Comparison of ENCODE assay signal across 9 cellular contexts in genomic region chr18:33579147-33579867, GRCh38. TPM values are rescaled to one million over a fixed set of nuclear protein-coding genes. Genes with fewer than 3 reads are reported as not detected.
DNase-seq lines count a peak whose midpoint lies in the region; ATAC-seq and TF ChIP-seq lines count a peak whose summit lies in the region.
"Had no signal": no experiment of that assay in that cellular context is flagged by ENCODE, and none has a peak within 500 bp of the region (broad histone marks: within the 10 kb centered on the region; RNA-seq: fewer than 3 reads in every experiment).

No MANE protein-coding gene starts in this region.

- dilution Hi-C loops in mammary epithelial cell (cut with HindIII; ENCODE audit: low sequenced_read_pairs): no loop called here

- no peak for TF ChIP-seq EP300 in tibial nerve (IDR thresholded peaks at IDR 0.05)

- CTCF ChIA-PET in mammary epithelial cell (lab: Charles Lee; ENCODE audit: low non-redundant PET): no interaction called here

- no peaks in the 10 kb centered on the region for H3K79me2 ChIP-seq in mammary epithelial cell (ENCODE audit: insufficient read depth, low read length)

- H3K4me1 ChIP-seq in mammary epithelial cell (ENCODE audit: insufficient read depth, low read length) (peaks cover 8% of the 10 kb centered on the region), tibial nerve (peaks cover 0 to 68% (median 0%) of the 10 kb centered on the region in 4 donors)

- TF ChIP-seq CTCF in mammary epithelial cell (conservative IDR thresholded peaks at IDR 0.05 in 1 of 2, IDR thresholded peaks at IDR 0.05 in 1 of 2; ENCODE audit: extremely low read depth in 1 of 2, insufficient read depth in 1 of 2, low read depth in 1 of 2, low read length in 2 of 2) (no peak), tibial nerve (IDR thresholded peaks at IDR 0.05) (no peak)

- DNase-seq in DMS 273 (lab: John Stamatoyannopoulos, UW; ENCODE audit: unreplicated experiment): peak; percentile 20
- DNase-seq in DMS 273 treated with DMSO at 0.1 percent for 48 hours (lab: John Stamatoyannopoulos, UW): no peak
- DNase-seq in mammary epithelial cell: no peak
- no peak for DNase-seq in left lobe of liver (ENCODE audit: low spot score)
- no peak for DNase-seq in tibial nerve (ENCODE audit: low spot score in 2 of 2)
- DNase-seq in retina: no peak
- no peak for DNase-seq in AG20443 (ENCODE audit: low spot score)

- peak overlapping the region; percentile 78 for H3K4me2 ChIP-seq in mammary epithelial cell (ENCODE audit: insufficient read depth, low read depth, low read length)

- H3K9me3 ChIP-seq in mammary epithelial cell (replicated peaks; ENCODE audit: insufficient read depth, low read length) (no peaks in the 10 kb centered on the region), tibial nerve (no peaks in the 10 kb centered on the region)

- 20% methylated on average over 20 of the region's 22 CpGs for WGBS in mammary epithelial cell (ENCODE audit: low coverage, missing lambda C conversion rate)
- WGBS in tibial nerve, 2 donors: 6% methylated on average over 22 of the region's 22 CpGs

- peaks cover 50% of the 10 kb centered on the region for H3K27me3 ChIP-seq in mammary epithelial cell (ENCODE audit: insufficient read depth, low read length)
- H3K27me3 ChIP-seq in tibial nerve: no peaks in the 10 kb centered on the region

- intact Hi-C loops in mammary epithelial cell (cut with micrococcal nuclease): no loop called here

- in situ Hi-C loops in mammary epithelial cell (cut with MboI; ENCODE audit: low sequenced_read_pairs in 2 of 2): no loop called here

- no peak overlapping the region for H3K27ac ChIP-seq in mammary epithelial cell (ENCODE audit: insufficient read depth, low read depth, low read length)
- H3K27ac ChIP-seq in tibial nerve: peak overlapping the region; percentile 74 to 98 (median 90)
- H3K27ac ChIP-seq: 22Rv1 had no signal

- no peak overlapping the region for H3K9ac ChIP-seq in mammary epithelial cell (ENCODE audit: insufficient read depth, low read length)

- peak overlapping the region in 1 of 3 experiments; percentile 49 for H3K4me3 ChIP-seq in mammary epithelial cell (replicated peaks in 1 of 3; ENCODE audit: insufficient read depth in 1 of 3, low read depth in 2 of 3, low read length in 3 of 3)
- peak overlapping the region; percentile 55 to 93 (median 73) for H3K4me3 ChIP-seq in tibial nerve

- ATAC-seq in left lobe of liver: peak; percentile 50
- no peak for ATAC-seq in HG03565 (IDR thresholded peaks at IDR 0.05; ENCODE audit: unreplicated experiment)

- H2AFZ ChIP-seq in mammary epithelial cell (ENCODE audit: low read depth, low read length): peak overlapping the region; percentile 6

- H4K20me1 ChIP-seq in mammary epithelial cell (ENCODE audit: insufficient read depth, low read length): no peaks in the 10 kb centered on the region

- H3K36me3 ChIP-seq in mammary epithelial cell (ENCODE audit: insufficient read depth, low read length): no peaks in the 10 kb centered on the region
- no peaks in the 10 kb centered on the region for H3K36me3 ChIP-seq in tibial nerve

- no peak for TF ChIP-seq POLR2A in tibial nerve (IDR thresholded peaks at IDR 0.05)

- no TSS peak for BruUV-seq in mammary epithelial cell (replicated peaks; lab: Mats Ljungman, UMichigan)

RNA-seq across cellular contexts. Expression of gene ASXL3, which starts 1.3 kb away (rescaled TPM):
- total RNA-seq in mammary epithelial cell (under 1 TPM in 1 of 2 donors, not detected in 1; 0.50 TPM), left lobe of liver (2.6 TPM), tibial nerve (1 to 10 TPM; 3.7 to 7.2 (median 6.2) TPM)
- polyA plus RNA-seq in mammary epithelial cell: not detected
- polyA minus RNA-seq in mammary epithelial cell: not detected
